8 cellular contexts compared by ENCODE assay signal in the genomic region with DNA sequence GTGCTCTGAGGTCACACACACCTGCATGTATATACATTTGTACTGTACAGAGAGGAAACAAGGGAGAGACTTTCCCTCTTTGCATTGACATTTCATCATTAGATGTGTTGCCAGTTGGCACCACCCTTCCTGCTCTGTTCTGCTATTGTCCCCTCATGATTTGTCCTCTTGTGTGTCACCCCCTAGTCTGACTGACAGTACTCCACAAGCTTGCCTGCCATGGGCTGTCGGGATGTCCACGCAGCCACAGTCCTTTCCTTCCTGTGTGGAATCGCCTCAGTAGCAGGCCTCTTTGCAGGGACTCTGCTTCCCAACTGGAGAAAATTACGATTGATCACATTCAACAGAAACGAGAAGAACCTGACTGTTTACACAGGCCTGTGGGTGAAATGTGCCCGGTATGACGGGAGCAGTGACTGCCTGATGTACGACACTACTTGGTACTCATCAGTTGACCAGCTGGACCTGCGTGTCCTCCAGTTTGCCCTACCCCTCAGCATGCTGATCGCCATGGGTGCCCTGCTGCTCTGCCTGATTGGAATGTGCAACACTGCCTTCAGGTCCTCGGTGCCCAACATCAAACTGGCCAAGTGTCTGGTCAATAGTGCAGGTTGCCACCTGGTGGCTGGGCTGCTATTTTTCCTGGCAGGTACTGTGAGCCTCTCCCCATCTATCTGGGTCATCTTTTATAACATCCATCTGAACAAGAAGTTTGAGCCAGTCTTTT. TPM values are rescaled to one million over a fixed set of nuclear protein-coding genes. Genes with fewer than 3 reads are reported as not detected.
A peak's percentile ranks its signal among the peaks of the same experiment; 100 is the strongest.
DNase-seq lines count a peak whose midpoint lies in the region; ATAC-seq, FAIRE-seq and TF ChIP-seq lines count a peak whose summit lies in the region.

No MANE protein-coding gene starts in this region.

- H3K27me3 ChIP-seq in dorsolateral prefrontal cortex: no peaks in the 10 kb centered on the region

- no peaks in the 10 kb centered on the region for H3K9me3 Mint-ChIP-seq in activated CD4-positive, alpha-beta T cell treated with anti-CD3 and anti-CD28 coated beads, Interleukin-2, amount 10 ng/mL, durations not matched to agents 24 days and 14 days
- H3K9me3 Mint-ChIP-seq in immature natural killer cell: no peaks in the 10 kb centered on the region
- H3K9me3 Mint-ChIP-seq in effector memory CD8-positive, alpha-beta T cell: no peaks in the 10 kb centered on the region

- no peak overlapping the region for H3K4me3 ChIP-seq in dorsolateral prefrontal cortex

- TF ChIP-seq CTCF in GM10266 (IDR thresholded peaks at IDR 0.05; ENCODE audit: control insufficient read depth, insufficient read depth, low read depth, missing control alignments) (peak; percentile 48), dorsolateral prefrontal cortex (IDR thresholded peaks at IDR 0.05 in 54 of 56, conservative IDR thresholded peaks at IDR 0.05 in 2 of 56; ENCODE audit: low read depth in 1 of 56, partially characterized antibody in 56 of 56) (peak in 8 of 56 donors; percentile 5 to 24 (median 12))

- no peak overlapping the region for H3K27ac Mint-ChIP-seq in activated CD4-positive, alpha-beta T cell treated with anti-CD3 and anti-CD28 coated beads, Interleukin-2, amount 10 ng/mL, durations not matched to agents 24 days and 14 days
- H3K27ac Mint-ChIP-seq in immature natural killer cell: peak overlapping the region in 1 of 6 donors; percentile 16
- H3K27ac Mint-ChIP-seq in effector memory CD8-positive, alpha-beta T cell: no peak overlapping the region

- ATAC-seq in HG02642 (IDR thresholded peaks at IDR 0.05; ENCODE audit: poor library complexity, unreplicated experiment): peak; percentile 80
- no peak for ATAC-seq in effector memory CD8-positive, alpha-beta T cell (replicated peaks)

- H3K4me3 Mint-ChIP-seq in activated CD4-positive, alpha-beta T cell treated with anti-CD3 and anti-CD28 coated beads, Interleukin-2, amount 10 ng/mL, durations not matched to agents 24 days and 14 days: no peak overlapping the region
- H3K4me3 Mint-ChIP-seq in immature natural killer cell: no peak overlapping the region
- no peak overlapping the region for H3K4me3 Mint-ChIP-seq in effector memory CD8-positive, alpha-beta T cell

- no peak for FAIRE-seq in GM19239 (lab: Jason Lieb, UNC)

- intact Hi-C loops in activated CD4-positive, alpha-beta T cell treated with anti-CD3 and anti-CD28 coated beads, Interleukin-2, amount 10 ng/mL, durations not matched to agents 24 days and 14 days (cut with micrococcal nuclease): no loop called here
- intact Hi-C loops in dorsolateral prefrontal cortex (cut with DNase I): no loop called here

- no peaks in the 10 kb centered on the region for H3K27me3 Mint-ChIP-seq in activated CD4-positive, alpha-beta T cell treated with anti-CD3 and anti-CD28 coated beads, Interleukin-2, amount 10 ng/mL, durations not matched to agents 24 days and 14 days
- peaks cover 0 to 3% (median 0%) of the 10 kb centered on the region in 3 donors for H3K27me3 Mint-ChIP-seq in immature natural killer cell (ENCODE audit: low read depth in 3 of 3)
- H3K27me3 Mint-ChIP-seq in effector memory CD8-positive, alpha-beta T cell: no peaks in the 10 kb centered on the region

- no peaks in the 10 kb centered on the region for H3K4me1 Mint-ChIP-seq in activated CD4-positive, alpha-beta T cell treated with anti-CD3 and anti-CD28 coated beads, Interleukin-2, amount 10 ng/mL, durations not matched to agents 24 days and 14 days
- H3K4me1 Mint-ChIP-seq in immature natural killer cell: no peaks in the 10 kb centered on the region
- H3K4me1 Mint-ChIP-seq in effector memory CD8-positive, alpha-beta T cell (ENCODE audit: low read depth in 2 of 2): no peaks in the 10 kb centered on the region

- H3K27ac ChIP-seq in dorsolateral prefrontal cortex: no peak overlapping the region

- no peaks in the 10 kb centered on the region for H3K36me3 Mint-ChIP-seq in activated CD4-positive, alpha-beta T cell treated with anti-CD3 and anti-CD28 coated beads, Interleukin-2, amount 10 ng/mL, durations not matched to agents 24 days and 14 days (ENCODE audit: low read depth)
- H3K36me3 Mint-ChIP-seq in immature natural killer cell: no peaks in the 10 kb centered on the region
- no peaks in the 10 kb centered on the region for H3K36me3 Mint-ChIP-seq in effector memory CD8-positive, alpha-beta T cell (ENCODE audit: insufficient read depth)

- DNase-seq in GM10266 (ENCODE audit: extremely low spot score) (no peak), immature natural killer cell (peak; percentile 7 to 9 (median 9)), GM19239 (ENCODE audit: insufficient read length, low spot score) (no peak), dorsolateral prefrontal cortex (no peak), kidney glomerular epithelial cell (lab: John Stamatoyannopoulos, UW) (no peak)
- peak; percentile 70 for DNase-seq in activated CD4-positive, alpha-beta T cell treated with anti-CD3 and anti-CD28 coated beads, Interleukin-2, amount 10 ng/mL, durations not matched to agents 24 days and 14 days
- DNase-seq in effector memory CD8-positive, alpha-beta T cell: no peak

RNA-seq across cellular contexts. Expression of a gene that starts 9.4 kb away (rescaled TPM):
- 3.3 and 4.2 TPM in 2 replicates for total RNA-seq in activated CD4-positive, alpha-beta T cell treated with anti-CD3 and anti-CD28 coated beads, Interleukin-2, amount 10 ng/mL, durations not matched to agents 24 days and 14 days
- polyA plus RNA-seq in immature natural killer cell: under 1 TPM in 2 of 3 donors, not detected in 1; 0.09 to 0.36 TPM
- total RNA-seq in dorsolateral prefrontal cortex: 10 to 100 TPM; 27.6 to 91.3 (median 51.6) TPM

RNA-seq across cellular contexts. Expression of a gene that starts 56.8 kb away (rescaled TPM):
- not detected in 2 replicates for total RNA-seq in activated CD4-positive, alpha-beta T cell treated with anti-CD3 and anti-CD28 coated beads, Interleukin-2, amount 10 ng/mL, durations not matched to agents 24 days and 14 days
- not detected for polyA plus RNA-seq in immature natural killer cell
- 1 to 10 TPM in 1 of 120 experiments, not detected in 119; 1.7 TPM for total RNA-seq in dorsolateral prefrontal cortex

Comparison
In these comparisons a context has a peak if more than half of its experiments do, and no peak if none do; other contexts are left out.
1. DNase-seq: peak in activated CD4-positive, alpha-beta T cell treated with anti-CD3 and anti-CD28 coated beads, Interleukin-2, amount 10 ng/mL, durations not matched to agents 24 days and 14 days (single experiment) and immature natural killer cell (3 of 3); none in GM10266 (single experiment), GM19239 (single experiment), dorsolateral prefrontal cortex (0 of 10), effector memory CD8-positive, alpha-beta T cell (0 of 3) and kidney glomerular epithelial cell (single experiment).